Comparison of ENCODE assay signal across 1 cellular context in the genomic region with DNA sequence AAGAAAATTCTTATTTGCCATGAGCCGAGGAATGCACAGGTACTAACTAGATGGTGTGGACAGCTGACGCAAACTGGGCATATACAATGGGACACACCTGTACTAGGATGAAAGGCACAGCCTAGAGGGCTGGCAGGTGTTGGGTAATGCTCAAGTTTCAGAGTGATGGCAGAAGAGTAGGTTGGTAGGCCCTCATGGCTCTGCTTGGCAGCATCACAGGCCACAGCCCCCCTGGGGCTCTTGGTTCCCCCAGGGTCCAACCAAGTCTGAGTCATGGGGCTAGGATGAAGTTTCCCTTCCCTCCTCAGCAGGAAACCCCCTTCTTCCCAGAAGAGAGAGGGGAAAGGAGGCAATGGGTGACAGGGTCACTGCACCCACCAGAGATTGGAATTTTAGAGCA.
TF ChIP-seq lines count a peak whose summit lies in the region.

No MANE protein-coding gene starts in this region.

TF ChIP-seq in HEK293, 187 proteins besides CTCF, POLR2A, EP300 and RAD21 (continued from another document):
- TF ChIP-seq, protein P1, sequence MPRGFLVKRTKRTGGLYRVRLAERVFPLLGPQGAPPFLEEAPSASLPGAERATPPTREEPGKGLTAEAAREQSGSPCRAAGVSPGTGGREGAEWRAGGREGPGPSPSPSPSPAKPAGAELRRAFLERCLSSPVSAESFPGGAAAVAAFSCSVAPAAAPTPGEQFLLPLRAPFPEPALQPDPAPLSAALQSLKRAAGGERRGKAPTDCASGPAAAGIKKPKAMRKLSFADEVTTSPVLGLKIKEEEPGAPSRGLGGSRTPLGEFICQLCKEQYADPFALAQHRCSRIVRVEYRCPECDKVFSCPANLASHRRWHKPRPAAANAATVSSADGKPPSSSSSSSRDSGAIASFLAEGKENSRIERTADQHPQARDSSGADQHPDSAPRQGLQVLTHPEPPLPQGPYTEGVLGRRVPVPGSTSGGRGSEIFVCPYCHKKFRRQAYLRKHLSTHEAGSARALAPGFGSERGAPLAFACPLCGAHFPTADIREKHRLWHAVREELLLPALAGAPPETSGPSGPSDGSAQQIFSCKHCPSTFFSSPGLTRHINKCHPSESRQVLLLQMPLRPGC (tag by site-specific recombination; IDR thresholded peaks at IDR 0.05), result no peak
- TF ChIP-seq ZNF670 (tag by site-specific recombination; IDR thresholded peaks at IDR 0.05; ENCODE audit: low read depth) (no peak), ZNF423 (tag by site-specific recombination; IDR thresholded peaks at IDR 0.05) (peak; percentile 81), ZNF114 (tag by site-specific recombination; IDR thresholded peaks at IDR 0.05) (no peak), OSR2 (tag by site-specific recombination; IDR thresholded peaks at IDR 0.05) (no peak), ZNF404 (tag by site-specific recombination; IDR thresholded peaks at IDR 0.05) (no peak), ZNF600 (tag by site-specific recombination; IDR thresholded peaks at IDR 0.05) (no peak; the same call in 1 of the 2 replicates), ZNF558 (tag by site-specific recombination; IDR thresholded peaks at IDR 0.05) (no peak), ZNF169 (tag by site-specific recombination; IDR thresholded peaks at IDR 0.05) (no peak), ZNF548 (tag by site-specific recombination; IDR thresholded peaks at IDR 0.05) (no peak), GLIS1 (tag by site-specific recombination; IDR thresholded peaks at IDR 0.05) (peak; percentile 89), TCF7L2 (IDR thresholded peaks at IDR 0.05; ENCODE audit: borderline replicate concordance, low read depth, low read length) (no peak), ZNF660 (tag by site-specific recombination; IDR thresholded peaks at IDR 0.05) (no peak), GLI2 (tag by site-specific recombination; IDR thresholded peaks at IDR 0.05; ENCODE audit: borderline replicate concordance, low read depth) (no peak), ZNF202 (tag by site-specific recombination; IDR thresholded peaks at IDR 0.05; ENCODE audit: borderline replicate concordance) (no peak), ZNF521 (tag by site-specific recombination; IDR thresholded peaks at IDR 0.05) (no peak), ZNF16 (tag by site-specific recombination; IDR thresholded peaks at IDR 0.05; ENCODE audit: low read depth) (no peak), ZEB2 (tag by site-specific recombination; IDR thresholded peaks at IDR 0.05) (no peak; the same call in 1 of the 2 replicates), KLF1 (tag by site-specific recombination; IDR thresholded peaks at IDR 0.05) (no peak), ZBTB8A (tag by site-specific recombination; IDR thresholded peaks at IDR 0.05) (no peak), SP7 (tag by site-specific recombination; IDR thresholded peaks at IDR 0.05) (no peak), IKZF3 (tag by site-specific recombination; IDR thresholded peaks at IDR 0.05) (0 out of 2 replicates have a peak, but pooled peaks have one; percentile 51), ZNF610 (tag by site-specific recombination; IDR thresholded peaks at IDR 0.05; ENCODE audit: borderline replicate concordance) (no peak)
- TF ChIP-seq, protein P2, sequence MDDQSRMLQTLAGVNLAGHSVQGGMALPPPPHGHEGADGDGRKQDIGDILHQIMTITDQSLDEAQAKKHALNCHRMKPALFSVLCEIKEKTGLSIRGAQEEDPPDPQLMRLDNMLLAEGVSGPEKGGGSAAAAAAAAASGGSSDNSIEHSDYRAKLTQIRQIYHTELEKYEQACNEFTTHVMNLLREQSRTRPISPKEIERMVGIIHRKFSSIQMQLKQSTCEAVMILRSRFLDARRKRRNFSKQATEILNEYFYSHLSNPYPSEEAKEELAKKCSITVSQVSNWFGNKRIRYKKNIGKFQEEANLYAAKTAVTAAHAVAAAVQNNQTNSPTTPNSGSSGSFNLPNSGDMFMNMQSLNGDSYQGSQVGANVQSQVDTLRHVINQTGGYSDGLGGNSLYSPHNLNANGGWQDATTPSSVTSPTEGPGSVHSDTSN (CRISPR knock-in tag; IDR thresholded peaks at IDR 0.05), result no peak
- TF ChIP-seq, protein P3, sequence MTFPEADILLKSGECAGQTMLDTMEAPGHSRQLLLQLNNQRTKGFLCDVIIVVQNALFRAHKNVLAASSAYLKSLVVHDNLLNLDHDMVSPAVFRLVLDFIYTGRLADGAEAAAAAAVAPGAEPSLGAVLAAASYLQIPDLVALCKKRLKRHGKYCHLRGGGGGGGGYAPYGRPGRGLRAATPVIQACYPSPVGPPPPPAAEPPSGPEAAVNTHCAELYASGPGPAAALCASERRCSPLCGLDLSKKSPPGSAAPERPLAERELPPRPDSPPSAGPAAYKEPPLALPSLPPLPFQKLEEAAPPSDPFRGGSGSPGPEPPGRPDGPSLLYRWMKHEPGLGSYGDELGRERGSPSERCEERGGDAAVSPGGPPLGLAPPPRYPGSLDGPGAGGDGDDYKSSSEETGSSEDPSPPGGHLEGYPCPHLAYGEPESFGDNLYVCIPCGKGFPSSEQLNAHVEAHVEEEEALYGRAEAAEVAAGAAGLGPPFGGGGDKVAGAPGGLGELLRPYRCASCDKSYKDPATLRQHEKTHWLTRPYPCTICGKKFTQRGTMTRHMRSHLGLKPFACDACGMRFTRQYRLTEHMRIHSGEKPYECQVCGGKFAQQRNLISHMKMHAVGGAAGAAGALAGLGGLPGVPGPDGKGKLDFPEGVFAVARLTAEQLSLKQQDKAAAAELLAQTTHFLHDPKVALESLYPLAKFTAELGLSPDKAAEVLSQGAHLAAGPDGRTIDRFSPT (tag by site-specific recombination; IDR thresholded peaks at IDR 0.05), result no peak; the same call in 1 of the 2 replicates
- TF ChIP-seq, protein P4, sequence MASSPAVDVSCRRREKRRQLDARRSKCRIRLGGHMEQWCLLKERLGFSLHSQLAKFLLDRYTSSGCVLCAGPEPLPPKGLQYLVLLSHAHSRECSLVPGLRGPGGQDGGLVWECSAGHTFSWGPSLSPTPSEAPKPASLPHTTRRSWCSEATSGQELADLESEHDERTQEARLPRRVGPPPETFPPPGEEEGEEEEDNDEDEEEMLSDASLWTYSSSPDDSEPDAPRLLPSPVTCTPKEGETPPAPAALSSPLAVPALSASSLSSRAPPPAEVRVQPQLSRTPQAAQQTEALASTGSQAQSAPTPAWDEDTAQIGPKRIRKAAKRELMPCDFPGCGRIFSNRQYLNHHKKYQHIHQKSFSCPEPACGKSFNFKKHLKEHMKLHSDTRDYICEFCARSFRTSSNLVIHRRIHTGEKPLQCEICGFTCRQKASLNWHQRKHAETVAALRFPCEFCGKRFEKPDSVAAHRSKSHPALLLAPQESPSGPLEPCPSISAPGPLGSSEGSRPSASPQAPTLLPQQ (tag by site-specific recombination; IDR thresholded peaks at IDR 0.05), result no peak
- TF ChIP-seq, protein P5, sequence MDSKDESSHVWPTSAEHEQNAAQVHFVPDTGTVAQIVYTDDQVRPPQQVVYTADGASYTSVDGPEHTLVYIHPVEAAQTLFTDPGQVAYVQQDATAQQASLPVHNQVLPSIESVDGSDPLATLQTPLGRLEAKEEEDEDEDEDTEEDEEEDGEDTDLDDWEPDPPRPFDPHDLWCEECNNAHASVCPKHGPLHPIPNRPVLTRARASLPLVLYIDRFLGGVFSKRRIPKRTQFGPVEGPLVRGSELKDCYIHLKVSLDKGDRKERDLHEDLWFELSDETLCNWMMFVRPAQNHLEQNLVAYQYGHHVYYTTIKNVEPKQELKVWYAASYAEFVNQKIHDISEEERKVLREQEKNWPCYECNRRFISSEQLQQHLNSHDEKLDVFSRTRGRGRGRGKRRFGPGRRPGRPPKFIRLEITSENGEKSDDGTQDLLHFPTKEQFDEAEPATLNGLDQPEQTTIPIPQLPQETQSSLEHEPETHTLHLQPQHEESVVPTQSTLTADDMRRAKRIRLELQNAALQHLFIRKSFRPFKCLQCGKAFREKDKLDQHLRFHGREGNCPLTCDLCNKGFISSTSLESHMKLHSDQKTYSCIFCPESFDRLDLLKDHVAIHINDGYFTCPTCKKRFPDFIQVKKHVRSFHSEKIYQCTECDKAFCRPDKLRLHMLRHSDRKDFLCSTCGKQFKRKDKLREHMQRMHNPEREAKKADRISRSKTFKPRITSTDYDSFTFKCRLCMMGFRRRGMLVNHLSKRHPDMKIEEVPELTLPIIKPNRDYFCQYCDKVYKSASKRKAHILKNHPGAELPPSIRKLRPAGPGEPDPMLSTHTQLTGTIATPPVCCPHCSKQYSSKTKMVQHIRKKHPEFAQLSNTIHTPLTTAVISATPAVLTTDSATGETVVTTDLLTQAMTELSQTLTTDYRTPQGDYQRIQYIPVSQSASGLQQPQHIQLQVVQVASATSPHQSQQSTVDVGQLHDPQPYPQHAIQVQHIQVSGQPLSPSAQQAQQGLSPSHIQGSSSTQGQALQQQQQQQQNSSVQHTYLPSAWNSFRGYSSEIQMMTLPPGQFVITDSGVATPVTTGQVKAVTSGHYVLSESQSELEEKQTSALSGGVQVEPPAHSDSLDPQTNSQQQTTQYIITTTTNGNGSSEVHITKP (tag by site-specific recombination; IDR thresholded peaks at IDR 0.05), result peak; percentile 75
- TF ChIP-seq, protein P6, sequence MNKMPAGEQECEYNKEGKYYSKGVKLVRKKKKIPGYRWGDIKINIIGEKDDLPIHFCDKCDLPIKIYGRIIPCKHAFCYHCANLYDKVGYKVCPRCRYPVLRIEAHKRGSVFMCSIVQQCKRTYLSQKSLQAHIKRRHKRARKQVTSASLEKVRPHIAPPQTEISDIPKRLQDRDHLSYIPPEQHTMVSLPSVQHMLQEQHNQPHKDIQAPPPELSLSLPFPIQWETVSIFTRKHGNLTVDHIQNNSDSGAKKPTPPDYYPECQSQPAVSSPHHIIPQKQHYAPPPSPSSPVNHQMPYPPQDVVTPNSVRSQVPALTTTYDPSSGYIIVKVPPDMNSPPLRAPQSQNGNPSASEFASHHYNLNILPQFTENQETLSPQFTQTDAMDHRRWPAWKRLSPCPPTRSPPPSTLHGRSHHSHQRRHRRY (tag by site-specific recombination; IDR thresholded peaks at IDR 0.05), result no peak
- TF ChIP-seq, protein P7, sequence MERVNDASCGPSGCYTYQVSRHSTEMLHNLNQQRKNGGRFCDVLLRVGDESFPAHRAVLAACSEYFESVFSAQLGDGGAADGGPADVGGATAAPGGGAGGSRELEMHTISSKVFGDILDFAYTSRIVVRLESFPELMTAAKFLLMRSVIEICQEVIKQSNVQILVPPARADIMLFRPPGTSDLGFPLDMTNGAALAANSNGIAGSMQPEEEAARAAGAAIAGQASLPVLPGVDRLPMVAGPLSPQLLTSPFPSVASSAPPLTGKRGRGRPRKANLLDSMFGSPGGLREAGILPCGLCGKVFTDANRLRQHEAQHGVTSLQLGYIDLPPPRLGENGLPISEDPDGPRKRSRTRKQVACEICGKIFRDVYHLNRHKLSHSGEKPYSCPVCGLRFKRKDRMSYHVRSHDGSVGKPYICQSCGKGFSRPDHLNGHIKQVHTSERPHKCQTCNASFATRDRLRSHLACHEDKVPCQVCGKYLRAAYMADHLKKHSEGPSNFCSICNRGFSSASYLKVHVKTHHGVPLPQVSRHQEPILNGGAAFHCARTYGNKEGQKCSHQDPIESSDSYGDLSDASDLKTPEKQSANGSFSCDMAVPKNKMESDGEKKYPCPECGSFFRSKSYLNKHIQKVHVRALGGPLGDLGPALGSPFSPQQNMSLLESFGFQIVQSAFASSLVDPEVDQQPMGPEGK (tag by site-specific recombination; IDR thresholded peaks at IDR 0.05), result 0 out of 2 replicates have a peak, but pooled peaks have one; percentile 37
- TF ChIP-seq, protein P8, sequence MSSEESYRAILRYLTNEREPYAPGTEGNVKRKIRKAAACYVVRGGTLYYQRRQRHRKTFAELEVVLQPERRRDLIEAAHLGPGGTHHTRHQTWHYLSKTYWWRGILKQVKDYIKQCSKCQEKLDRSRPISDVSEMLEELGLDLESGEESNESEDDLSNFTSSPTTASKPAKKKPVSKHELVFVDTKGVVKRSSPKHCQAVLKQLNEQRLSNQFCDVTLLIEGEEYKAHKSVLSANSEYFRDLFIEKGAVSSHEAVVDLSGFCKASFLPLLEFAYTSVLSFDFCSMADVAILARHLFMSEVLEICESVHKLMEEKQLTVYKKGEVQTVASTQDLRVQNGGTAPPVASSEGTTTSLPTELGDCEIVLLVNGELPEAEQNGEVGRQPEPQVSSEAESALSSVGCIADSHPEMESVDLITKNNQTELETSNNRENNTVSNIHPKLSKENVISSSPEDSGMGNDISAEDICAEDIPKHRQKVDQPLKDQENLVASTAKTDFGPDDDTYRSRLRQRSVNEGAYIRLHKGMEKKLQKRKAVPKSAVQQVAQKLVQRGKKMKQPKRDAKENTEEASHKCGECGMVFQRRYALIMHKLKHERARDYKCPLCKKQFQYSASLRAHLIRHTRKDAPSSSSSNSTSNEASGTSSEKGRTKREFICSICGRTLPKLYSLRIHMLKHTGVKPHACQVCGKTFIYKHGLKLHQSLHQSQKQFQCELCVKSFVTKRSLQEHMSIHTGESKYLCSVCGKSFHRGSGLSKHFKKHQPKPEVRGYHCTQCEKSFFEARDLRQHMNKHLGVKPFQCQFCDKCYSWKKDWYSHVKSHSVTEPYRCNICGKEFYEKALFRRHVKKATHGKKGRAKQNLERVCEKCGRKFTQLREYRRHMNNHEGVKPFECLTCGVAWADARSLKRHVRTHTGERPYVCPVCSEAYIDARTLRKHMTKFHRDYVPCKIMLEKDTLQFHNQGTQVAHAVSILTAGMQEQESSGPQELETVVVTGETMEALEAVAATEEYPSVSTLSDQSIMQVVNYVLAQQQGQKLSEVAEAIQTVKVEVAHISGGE (tag by site-specific recombination; conservative IDR thresholded peaks at IDR 0.05; ENCODE audit: low read depth), result no peak
- TF ChIP-seq, protein P9, sequence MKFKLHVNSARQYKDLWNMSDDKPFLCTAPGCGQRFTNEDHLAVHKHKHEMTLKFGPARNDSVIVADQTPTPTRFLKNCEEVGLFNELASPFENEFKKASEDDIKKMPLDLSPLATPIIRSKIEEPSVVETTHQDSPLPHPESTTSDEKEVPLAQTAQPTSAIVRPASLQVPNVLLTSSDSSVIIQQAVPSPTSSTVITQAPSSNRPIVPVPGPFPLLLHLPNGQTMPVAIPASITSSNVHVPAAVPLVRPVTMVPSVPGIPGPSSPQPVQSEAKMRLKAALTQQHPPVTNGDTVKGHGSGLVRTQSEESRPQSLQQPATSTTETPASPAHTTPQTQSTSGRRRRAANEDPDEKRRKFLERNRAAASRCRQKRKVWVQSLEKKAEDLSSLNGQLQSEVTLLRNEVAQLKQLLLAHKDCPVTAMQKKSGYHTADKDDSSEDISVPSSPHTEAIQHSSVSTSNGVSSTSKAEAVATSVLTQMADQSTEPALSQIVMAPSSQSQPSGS (tag by site-specific recombination; IDR thresholded peaks at IDR 0.05; ENCODE audit: low read depth), result no peak
- TF ChIP-seq, protein P10, sequence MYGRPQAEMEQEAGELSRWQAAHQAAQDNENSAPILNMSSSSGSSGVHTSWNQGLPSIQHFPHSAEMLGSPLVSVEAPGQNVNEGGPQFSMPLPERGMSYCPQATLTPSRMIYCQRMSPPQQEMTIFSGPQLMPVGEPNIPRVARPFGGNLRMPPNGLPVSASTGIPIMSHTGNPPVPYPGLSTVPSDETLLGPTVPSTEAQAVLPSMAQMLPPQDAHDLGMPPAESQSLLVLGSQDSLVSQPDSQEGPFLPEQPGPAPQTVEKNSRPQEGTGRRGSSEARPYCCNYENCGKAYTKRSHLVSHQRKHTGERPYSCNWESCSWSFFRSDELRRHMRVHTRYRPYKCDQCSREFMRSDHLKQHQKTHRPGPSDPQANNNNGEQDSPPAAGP (tag by site-specific recombination; IDR thresholded peaks at IDR 0.05), result no peak
